ENCODE assay signal across 23 cellular contexts in the genomic region with DNA sequence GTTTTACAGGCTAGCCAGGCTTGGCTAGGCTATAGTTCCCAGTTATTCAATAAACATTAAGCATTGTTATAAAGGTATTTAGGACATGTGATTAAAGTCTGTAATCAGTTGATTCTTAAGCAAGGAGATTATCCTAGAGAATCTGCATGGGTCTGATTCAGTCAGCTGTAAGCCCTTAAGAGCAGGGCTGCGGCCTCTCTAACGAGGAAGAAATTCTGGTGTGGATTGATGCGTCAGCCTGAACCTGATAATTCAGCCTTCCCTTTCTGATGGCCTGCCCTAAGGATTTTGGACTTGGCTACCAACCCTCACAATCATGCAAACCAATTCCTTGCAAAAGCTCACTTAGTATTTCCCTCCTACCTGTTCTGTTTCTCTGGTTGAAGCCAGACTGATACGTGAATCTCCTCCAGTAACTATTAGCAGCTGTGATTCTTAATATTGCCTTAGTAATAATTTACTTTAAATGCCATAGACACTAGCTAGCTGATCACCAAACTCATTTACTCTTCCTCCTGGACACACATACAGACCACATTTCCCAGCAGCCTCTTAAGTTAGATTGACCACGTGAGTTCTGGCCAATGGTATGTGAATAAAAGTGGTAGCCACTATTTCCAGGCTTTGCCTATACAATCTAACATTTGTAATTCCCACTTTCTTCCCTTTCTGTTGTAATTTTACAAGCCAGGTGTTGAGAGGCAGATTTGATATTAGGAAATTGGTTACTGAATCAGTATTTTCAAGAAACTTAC.
"Had no signal": no experiment of that assay in that cellular context is flagged by ENCODE, and none has a peak within 500 bp of the region (broad histone marks: within the 10 kb centered on the region; RNA-seq: fewer than 3 reads in every experiment).

No MANE protein-coding gene starts in this region.

- DNase-seq: activated CD4-positive, alpha-beta T cell treated with anti-CD3 and anti-CD28 coated beads, Interleukin-2, amount 50 U/mL, for 4 hours; activated CD8-positive, alpha-beta memory T cell treated with anti-CD3 and anti-CD28 coated beads, Interleukin-2, amount 50 U/mL, for 48 hours; activated naive CD4-positive, alpha-beta T cell; activated naive CD8-positive, alpha-beta T cell treated with anti-CD3 and anti-CD28 coated beads for 36 hours; activated T-cell treated with anti-CD3 and anti-CD28 coated beads, Interleukin-2, amount 50 U/mL, for 4 hours; amniotic stem cell; cortex of kidney; erythroblast; foreskin keratinocyte; lower lobe of right lung; naive thymus-derived CD8-positive, alpha-beta T cell; retina; stimulated activated CD4-positive, alpha-beta T cell treated with anti-CD3 and anti-CD28 coated beads, Interleukin-4, amount 100 ng/mL, for 24 hours; stimulated activated naive CD8-positive, alpha-beta T cell treated with anti-CD3 and anti-CD28 coated beads, Interleukin-15, Interleukin-2, amounts not matched to agents 100 U/mL and 50 U/mL, for 24 hours; substantia nigra; T-helper 1 cell; thyroid gland; upper lobe of right lung had no signal

- H3K27ac ChIP-seq: foreskin keratinocyte, lower lobe of right lung, thyroid gland, upper lobe of right lung had no signal

- H3K9me3 ChIP-seq: lower lobe of right lung, thyroid gland, upper lobe of right lung had no signal

- H3K27ac Mint-ChIP-seq: activated naive CD8-positive, alpha-beta T cell treated with anti-CD3 and anti-CD28 coated beads for 36 hours; activated T-helper 2 cell treated with anti-CD3 and anti-CD28 coated beads, Interferon-gamma antibody, Interleukin-2, Interleukin-4, amounts not matched to agents 10 μg/mL and 5 μg/mL and 100 μg/mL, durations not matched to agents 14 hours and 24 hours and 36 hours; naive thymus-derived CD8-positive, alpha-beta T cell; progenitor cell of endocrine pancreas; WTC11 had no signal

- H3K36me3 ChIP-seq: lower lobe of right lung, thyroid gland, upper lobe of right lung had no signal

- H3K36me3 Mint-ChIP-seq: activated naive CD8-positive, alpha-beta T cell treated with anti-CD3 and anti-CD28 coated beads for 36 hours; naive thymus-derived CD8-positive, alpha-beta T cell; WTC11 had no signal

- H3K4me1 ChIP-seq: foreskin keratinocyte, lower lobe of right lung, thyroid gland, upper lobe of right lung had no signal

- H3K4me3 Mint-ChIP-seq: activated naive CD8-positive, alpha-beta T cell treated with anti-CD3 and anti-CD28 coated beads for 36 hours; activated T-cell treated with anti-CD3 and anti-CD28 coated beads, Interleukin-2, amount 50 U/mL, for 4 hours; naive thymus-derived CD8-positive, alpha-beta T cell; WTC11 had no signal

- H3K4me3 ChIP-seq: lower lobe of right lung, thyroid gland, upper lobe of right lung had no signal

- ATAC-seq: activated T-cell treated with anti-CD3 and anti-CD28 coated beads, Interleukin-2, amount 50 U/mL, for 4 hours; foreskin keratinocyte; naive thymus-derived CD8-positive, alpha-beta T cell; stimulated activated naive CD8-positive, alpha-beta T cell treated with anti-CD3 and anti-CD28 coated beads, Interleukin-15, Interleukin-2, amounts not matched to agents 100 U/mL and 50 U/mL, for 24 hours had no signal

- H3K4me1 Mint-ChIP-seq: activated naive CD8-positive, alpha-beta T cell treated with anti-CD3 and anti-CD28 coated beads for 36 hours; naive thymus-derived CD8-positive, alpha-beta T cell had no signal

- FAIRE-seq: endometrium, kidney had no signal

- H3K27me3 ChIP-seq: foreskin keratinocyte, thyroid gland, upper lobe of right lung had no signal

- H3K27me3 Mint-ChIP-seq: activated naive CD8-positive, alpha-beta T cell treated with anti-CD3 and anti-CD28 coated beads for 36 hours; naive thymus-derived CD8-positive, alpha-beta T cell; progenitor cell of endocrine pancreas had no signal
